Comparison of ENCODE assay signal across 1 cellular context in the genomic region with DNA sequence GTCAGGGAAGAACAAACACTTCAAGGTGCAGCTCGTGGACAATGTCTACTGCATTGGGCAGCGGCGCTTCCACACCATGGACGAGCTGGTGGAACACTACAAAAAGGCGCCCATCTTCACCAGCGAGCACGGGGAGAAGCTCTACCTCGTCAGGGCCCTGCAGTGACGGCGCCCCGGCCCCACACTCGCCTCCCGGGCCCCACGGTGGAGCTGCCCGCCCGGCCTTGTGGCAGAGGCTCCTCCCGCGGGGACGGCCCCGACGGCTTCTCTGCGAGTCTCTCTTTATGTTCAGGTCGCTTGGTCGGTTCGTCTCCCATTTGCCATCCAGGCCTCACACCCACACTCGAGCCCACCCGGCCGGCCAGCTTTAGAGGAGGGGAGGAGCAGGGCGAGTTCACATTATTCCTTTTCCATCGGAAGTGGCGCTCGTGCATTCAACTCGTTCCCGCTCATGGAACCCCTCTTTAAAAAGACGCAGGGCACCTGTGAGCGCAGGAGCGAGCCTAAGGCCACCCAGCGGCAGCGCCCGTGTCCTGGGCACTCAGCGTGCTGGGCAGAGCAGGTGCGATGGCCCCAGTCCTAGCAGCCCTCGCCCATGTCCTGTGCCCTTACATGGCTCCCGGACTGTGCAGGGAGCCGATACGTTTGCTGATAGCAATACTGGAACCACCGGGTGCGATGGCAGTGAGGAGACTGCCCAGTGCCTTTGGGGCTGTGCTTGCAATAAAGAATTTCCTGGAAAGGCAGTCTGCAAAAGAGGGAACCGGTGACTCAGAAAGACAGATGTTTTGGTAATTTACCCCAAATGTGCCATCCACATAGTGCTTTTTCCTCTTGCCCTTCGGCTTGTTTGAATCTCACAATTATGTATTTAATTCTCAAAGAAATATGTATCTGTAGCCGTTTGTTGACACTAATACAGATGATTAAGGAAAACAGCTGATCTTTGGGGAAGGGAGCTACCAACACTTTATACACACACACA.
TF ChIP-seq lines count a peak whose summit lies in the region.

No MANE protein-coding gene starts in this region.

TF ChIP-seq in K562, 482 proteins besides CTCF, POLR2A, EP300 and RAD21 (continued from another document):
- no peak for TF ChIP-seq ZNF146 (CRISPR knock-in tag; IDR thresholded peaks at IDR 0.05; ENCODE audit: unreplicated experiment)
- TF ChIP-seq ZKSCAN1 (IDR thresholded peaks at IDR 0.05; ENCODE audit: low read depth, low read length): no peak
- no peak for TF ChIP-seq MED1 (CRISPR knock-in tag; IDR thresholded peaks at IDR 0.05; ENCODE audit: borderline replicate concordance)
- TF ChIP-seq ARID1B (IDR thresholded peaks at IDR 0.05): no peak
- TF ChIP-seq NR2F6 (CRISPR knock-in tag; IDR thresholded peaks at IDR 0.05): no peak
- TF ChIP-seq POLR2AphosphoS2 (IDR thresholded peaks at IDR 0.05; ENCODE audit: low read length): no peak
- no peak for TF ChIP-seq ZNF274 (IDR thresholded peaks at IDR 0.05; ENCODE audit: borderline replicate concordance, low read depth, low read length)
